Comparison of ENCODE assay signal across 9 cellular contexts in genomic region chr10:71748671-71749191, GRCh38. TPM values are rescaled to one million over a fixed set of nuclear protein-coding genes. Genes with fewer than 3 reads are reported as not detected.
DNase-seq lines count a peak whose midpoint lies in the region; ATAC-seq and TF ChIP-seq lines count a peak whose summit lies in the region.
"Had no signal": no experiment of that assay in that cellular context is flagged by ENCODE, and none has a peak within 500 bp of the region (broad histone marks: within the 10 kb centered on the region; RNA-seq: fewer than 3 reads in every experiment).

No MANE protein-coding gene starts in this region.

- H3K27me3 ChIP-seq in MG63: no peaks in the 10 kb centered on the region
- no peaks in the 10 kb centered on the region for H3K27me3 ChIP-seq in heart left ventricle

- no peaks in the 10 kb centered on the region for H3K9me3 ChIP-seq in MG63
- no peaks in the 10 kb centered on the region for H3K9me3 ChIP-seq in heart left ventricle

- 11 to 24% (median 21%) methylated on average over 11 to 15 of the region's 15 CpGs for WGBS in heart left ventricle, 4 donors

- peaks cover 35 to 99% (median 56%) of the 10 kb centered on the region in 12 donors for H3K4me1 ChIP-seq in heart left ventricle

- H3K27ac ChIP-seq in heart left ventricle: peak overlapping the region; percentile 76 to 96 (median 86)
- H3K27ac ChIP-seq: KMS-11 had no signal

- H3K36me3 ChIP-seq in MG63 (peaks cover 11% of the 10 kb centered on the region), heart left ventricle (peaks cover 0 to 40% (median 33%) of the 10 kb centered on the region in 9 donors)

- H3K4me3 ChIP-seq in MG63 (no peak overlapping the region), heart left ventricle (peak overlapping the region in 2 of 12 donors; percentile 8 to 10)

- intact Hi-C loops in heart left ventricle (cut with DNase I): loop anchor here in 2 of 10 donors (2.0 to 5.0 kb wide), 3 partner anchors 16 to 36 kb away; no protein-coding TSS in a partner anchor

- peak in 1 of 2 donors; percentile 22 for TF ChIP-seq POLR2A in heart left ventricle (IDR thresholded peaks at IDR 0.05)

- peak in 4 of 12 donors; percentile 6 to 25 (median 14) for TF ChIP-seq CTCF in heart left ventricle (IDR thresholded peaks at IDR 0.05)

- DNase-seq in MG63: peak; percentile 39
- peak; percentile 45 for DNase-seq in activated T-cell treated with anti-CD3 and anti-CD28 coated beads for 4 hours
- DNase-seq in heart left ventricle: peak; percentile 81 to 91 (median 84)
- DNase-seq in stimulated activated CD4-positive, alpha-beta T cell treated with anti-CD3 and anti-CD28 coated beads, Interleukin-1b, Interleukin-23, amount 100 ng/mL, for 48 hours: peak; percentile 81
- no peak for DNase-seq in NCI-H446 (lab: John Stamatoyannopoulos, UW)
- no peak for DNase-seq in NCI-H2196 (lab: John Stamatoyannopoulos, UW; ENCODE audit: unreplicated experiment)
- no peak for DNase-seq in NCI-H2227 (lab: John Stamatoyannopoulos, UW; ENCODE audit: unreplicated experiment)

- ATAC-seq in GM19035 (IDR thresholded peaks at IDR 0.05; ENCODE audit: unreplicated experiment) (peak; percentile 49), heart left ventricle (peak; percentile 54 to 75 (median 70))

RNA-seq across cellular contexts. Expression of gene VSIR, which starts 24.6 kb away (rescaled TPM):
- 36.0 and 87.8 TPM in 2 replicates for total RNA-seq in MG63 (2014; rRNA removed; shearing (Covaris generic); ENCODE audit: low replicate concordance)
- 100 to 1,000 TPM in 1 of 9 donors, 10 to 100 TPM in 8; 32.6 to 103 (median 83.2) TPM for total RNA-seq in heart left ventricle
- polyA plus RNA-seq in heart left ventricle: 100 to 1,000 TPM in 1 of 2 donors, 10 to 100 TPM in 1; 56.7 to 181 TPM

RNA-seq across cellular contexts. Expression of gene C10orf105, which starts 29.2 kb away (rescaled TPM):
- not detected in 2 replicates for total RNA-seq in MG63 (2014; rRNA removed; shearing (Covaris generic); ENCODE audit: low replicate concordance)
- under 1 TPM in 3 of 9 donors, not detected in 6; 0.05 to 0.57 (median 0.13) TPM for total RNA-seq in heart left ventricle
- polyA plus RNA-seq in heart left ventricle: under 1 TPM; 0.03 to 0.08 TPM

Comparison
In these comparisons a context has a peak if more than half of its experiments do, and no peak if none do; other contexts are left out.
1. DNase-seq: peak in MG63 (single experiment), activated T-cell treated with anti-CD3 and anti-CD28 coated beads for 4 hours (single experiment), heart left ventricle (5 of 5) and stimulated activated CD4-positive, alpha-beta T cell treated with anti-CD3 and anti-CD28 coated beads, Interleukin-1b, Interleukin-23, amount 100 ng/mL, for 48 hours (single experiment); none in NCI-H446 (0 of 2), NCI-H2196 (single experiment) and NCI-H2227 (single experiment).